Comparison of ENCODE assay signal across 2 cellular contexts in the genomic region with DNA sequence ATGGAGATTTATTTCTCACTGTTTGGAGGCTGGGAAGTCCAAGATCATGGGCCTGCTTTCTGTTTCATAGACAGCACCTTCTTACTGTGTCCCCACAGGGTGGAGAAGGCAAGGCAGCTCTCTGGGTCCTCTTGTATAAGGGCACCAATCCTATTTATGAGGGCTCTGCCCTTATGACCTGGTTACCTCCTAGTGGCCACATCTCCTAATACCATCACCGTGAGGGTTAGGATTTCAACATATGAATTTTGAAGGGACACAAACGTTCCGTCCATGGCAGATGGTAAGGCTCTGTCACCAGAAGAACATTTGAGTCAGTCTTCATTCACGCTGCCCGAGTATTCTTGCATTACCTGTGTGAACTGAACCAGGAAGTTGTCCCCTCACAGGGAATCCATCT.
TF ChIP-seq lines count a peak whose summit lies in the region.

No MANE protein-coding gene starts in this region.

TF ChIP-seq in GM23338, 12 proteins besides CTCF, POLR2A, EP300 and RAD21 (continued from another document):
- TF ChIP-seq ETS1 (IDR thresholded peaks at IDR 0.05) (no peak), JUNB (IDR thresholded peaks at IDR 0.05; ENCODE audit: unreplicated experiment) (no peak), EZH2phosphoT487 (IDR thresholded peaks at IDR 0.05; ENCODE audit: unreplicated experiment) (no peak)
- TF ChIP-seq, protein P1, sequence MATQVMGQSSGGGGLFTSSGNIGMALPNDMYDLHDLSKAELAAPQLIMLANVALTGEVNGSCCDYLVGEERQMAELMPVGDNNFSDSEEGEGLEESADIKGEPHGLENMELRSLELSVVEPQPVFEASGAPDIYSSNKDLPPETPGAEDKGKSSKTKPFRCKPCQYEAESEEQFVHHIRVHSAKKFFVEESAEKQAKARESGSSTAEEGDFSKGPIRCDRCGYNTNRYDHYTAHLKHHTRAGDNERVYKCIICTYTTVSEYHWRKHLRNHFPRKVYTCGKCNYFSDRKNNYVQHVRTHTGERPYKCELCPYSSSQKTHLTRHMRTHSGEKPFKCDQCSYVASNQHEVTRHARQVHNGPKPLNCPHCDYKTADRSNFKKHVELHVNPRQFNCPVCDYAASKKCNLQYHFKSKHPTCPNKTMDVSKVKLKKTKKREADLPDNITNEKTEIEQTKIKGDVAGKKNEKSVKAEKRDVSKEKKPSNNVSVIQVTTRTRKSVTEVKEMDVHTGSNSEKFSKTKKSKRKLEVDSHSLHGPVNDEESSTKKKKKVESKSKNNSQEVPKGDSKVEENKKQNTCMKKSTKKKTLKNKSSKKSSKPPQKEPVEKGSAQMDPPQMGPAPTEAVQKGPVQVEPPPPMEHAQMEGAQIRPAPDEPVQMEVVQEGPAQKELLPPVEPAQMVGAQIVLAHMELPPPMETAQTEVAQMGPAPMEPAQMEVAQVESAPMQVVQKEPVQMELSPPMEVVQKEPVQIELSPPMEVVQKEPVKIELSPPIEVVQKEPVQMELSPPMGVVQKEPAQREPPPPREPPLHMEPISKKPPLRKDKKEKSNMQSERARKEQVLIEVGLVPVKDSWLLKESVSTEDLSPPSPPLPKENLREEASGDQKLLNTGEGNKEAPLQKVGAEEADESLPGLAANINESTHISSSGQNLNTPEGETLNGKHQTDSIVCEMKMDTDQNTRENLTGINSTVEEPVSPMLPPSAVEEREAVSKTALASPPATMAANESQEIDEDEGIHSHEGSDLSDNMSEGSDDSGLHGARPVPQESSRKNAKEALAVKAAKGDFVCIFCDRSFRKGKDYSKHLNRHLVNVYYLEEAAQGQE (IDR thresholded peaks at IDR 0.05; ENCODE audit: unreplicated experiment) = no peak

TF ChIP-seq in WTC11, 78 proteins besides CTCF, POLR2A, EP300 and RAD21 (continued from another document):
- TF ChIP-seq, protein P2, sequence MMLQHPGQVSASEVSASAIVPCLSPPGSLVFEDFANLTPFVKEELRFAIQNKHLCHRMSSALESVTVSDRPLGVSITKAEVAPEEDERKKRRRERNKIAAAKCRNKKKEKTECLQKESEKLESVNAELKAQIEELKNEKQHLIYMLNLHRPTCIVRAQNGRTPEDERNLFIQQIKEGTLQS (CRISPR knock-in tag; conservative IDR thresholded peaks at IDR 0.05) = no peak
- no peak for TF ChIP-seq NR2C2 (CRISPR knock-in tag; IDR thresholded peaks at IDR 0.05)
- TF ChIP-seq TCF7 (CRISPR knock-in tag; IDR thresholded peaks at IDR 0.05; ENCODE audit: low read depth) = no peak
- no peak for TF ChIP-seq ZNF512 (CRISPR knock-in tag; IDR thresholded peaks at IDR 0.05; ENCODE audit: borderline replicate concordance)
- TF ChIP-seq ARID4B (CRISPR knock-in tag; IDR thresholded peaks at IDR 0.05; ENCODE audit: borderline replicate concordance) = no peak
